In genomic region chrX:1205681-1206611, GRCh38 we compare ENCODE assay signal across 8 cellular contexts. TPM values are rescaled to one million over a fixed set of nuclear protein-coding genes. Genes with fewer than 3 reads are reported as not detected.
A peak's percentile ranks its signal among the peaks of the same experiment; 100 is the strongest.
DNase-seq lines count a peak whose midpoint lies in the region; ATAC-seq and TF ChIP-seq lines count a peak whose summit lies in the region.

No MANE protein-coding gene starts in this region.

- H3K9me3 ChIP-seq in mononuclear cell (ENCODE audit: low read depth, low read length) (no peaks in the 10 kb centered on the region), upper lobe of right lung (no peaks in the 10 kb centered on the region)

- ATAC-seq in upper lobe of right lung: peak; percentile 81
- no peak for ATAC-seq in GM21717 (IDR thresholded peaks at IDR 0.05; ENCODE audit: unreplicated experiment)
- ATAC-seq in HG02571 (IDR thresholded peaks at IDR 0.05; ENCODE audit: unreplicated experiment): no peak

- TF ChIP-seq CTCF in epithelial cell of proximal tubule (conservative IDR thresholded peaks at IDR 0.05; ENCODE audit: low read depth, low read length): no peak
- no peak for TF ChIP-seq CTCF in upper lobe of right lung (IDR thresholded peaks at IDR 0.05)

- peak; percentile 24 for DNase-seq in activated naive CD4-positive, alpha-beta T cell treated with Interleukin-2 at 50 U/mL for 16 hours
- DNase-seq in activated naive CD4-positive, alpha-beta T cell (lab: John Stamatoyannopoulos, UW): no peak
- peak; percentile 21 for DNase-seq in activated CD4-positive, alpha-beta T cell treated with anti-CD3 and anti-CD28 coated beads, Interleukin-2, amount 50 U/mL, for 1 hour
- DNase-seq in epithelial cell of proximal tubule (ENCODE audit: low read depth): peak; percentile 94
- DNase-seq in upper lobe of right lung: no peak

- peaks cover 31% of the 10 kb centered on the region for H3K4me1 ChIP-seq in mononuclear cell (ENCODE audit: insufficient read depth, low read length)
- peaks cover 16% of the 10 kb centered on the region for H3K4me1 ChIP-seq in upper lobe of right lung

- no peak overlapping the region for H3K27ac ChIP-seq in upper lobe of right lung

- H3K27me3 ChIP-seq in mononuclear cell (ENCODE audit: insufficient read depth, low read length) (no peaks in the 10 kb centered on the region), upper lobe of right lung (no peaks in the 10 kb centered on the region)

- H3K36me3 ChIP-seq in upper lobe of right lung: no peaks in the 10 kb centered on the region

- peak overlapping the region; percentile 57 for H3K4me3 ChIP-seq in epithelial cell of proximal tubule (ENCODE audit: low read depth, low read length)
- H3K4me3 ChIP-seq in mononuclear cell (ENCODE audit: low read length): peak overlapping the region; percentile 40
- peak overlapping the region; percentile 52 for H3K4me3 ChIP-seq in upper lobe of right lung

- intact Hi-C loops in upper lobe of right lung (cut with DNase I): no loop called here

RNA-seq across cellular contexts. Expression of gene CRLF2, which starts 6.5 kb away (rescaled TPM):
- total RNA-seq in epithelial cell of proximal tubule (not detected in 2 replicates), mononuclear cell (0.42 TPM), upper lobe of right lung (1.2 TPM)

Comparison
In these comparisons a context has a peak if more than half of its experiments do, and no peak if none do; other contexts are left out.
1. DNase-seq: peak in activated naive CD4-positive, alpha-beta T cell treated with Interleukin-2 at 50 U/mL for 16 hours (single experiment), activated CD4-positive, alpha-beta T cell treated with anti-CD3 and anti-CD28 coated beads, Interleukin-2, amount 50 U/mL, for 1 hour (single experiment) and epithelial cell of proximal tubule (single experiment); none in activated naive CD4-positive, alpha-beta T cell (0 of 4) and upper lobe of right lung (single experiment).
2. Peak in every context shown above with its lines, with median percentiles within 50 percentile points of each other: H3K4me3 ChIP-seq.